Comparison of ENCODE assay signal across 15 cellular contexts in genomic region chr2:191056218-191056617, GRCh38. TPM values are rescaled to one million over a fixed set of nuclear protein-coding genes. Genes with fewer than 3 reads are reported as not detected.
DNase-seq lines count a peak whose midpoint lies in the region; ATAC-seq, FAIRE-seq and TF ChIP-seq lines count a peak whose summit lies in the region.
"Had no signal": no experiment of that assay in that cellular context is flagged by ENCODE, and none has a peak within 500 bp of the region (broad histone marks: within the 10 kb centered on the region; RNA-seq: fewer than 3 reads in every experiment).

No MANE protein-coding gene starts in this region.

- peaks cover 39 to 47% (median 44%) of the 10 kb centered on the region in 3 donors for H3K4me1 Mint-ChIP-seq in CD8-positive, alpha-beta memory T cell
- peaks cover 43% of the 10 kb centered on the region for H3K4me1 Mint-ChIP-seq in T-helper 2 cell treated with Interferon-gamma antibody and Interleukin-4, amounts not matched to agents 5 μg/mL and 100 μg/mL, for 36 hours (ENCODE audit: low read depth)

- no peak overlapping the region for H2AFZ ChIP-seq in keratinocyte (ENCODE audit: control insufficient read depth, low read length)

- peak overlapping the region in 6 of 7 donors; percentile 34 to 82 (median 61) for H3K4me3 Mint-ChIP-seq in CD8-positive, alpha-beta memory T cell
- H3K4me3 Mint-ChIP-seq in T-helper 2 cell treated with Interferon-gamma antibody and Interleukin-4, amounts not matched to agents 5 μg/mL and 100 μg/mL, for 36 hours = peak overlapping the region; percentile 38

- H3K36me3 ChIP-seq in CD8-positive, alpha-beta memory T cell (ENCODE audit: insufficient read depth, low read length) = peaks cover 10% of the 10 kb centered on the region
- H3K36me3 ChIP-seq in keratinocyte (ENCODE audit: control insufficient read depth in 2 of 2, extremely low read depth in 1 of 2, insufficient read depth in 2 of 2, low read length in 2 of 2) = no peaks in the 10 kb centered on the region

- H3K9me3 ChIP-seq in CD8-positive, alpha-beta memory T cell (ENCODE audit: low read length) = no peaks in the 10 kb centered on the region
- H3K9me3 ChIP-seq in keratinocyte (ENCODE audit: control insufficient read depth, low read depth, low read length) = no peaks in the 10 kb centered on the region
- H3K9me3 ChIP-seq: body of pancreas had no signal

- peaks cover 13 to 41% (median 14%) of the 10 kb centered on the region in 3 donors for H3K36me3 Mint-ChIP-seq in CD8-positive, alpha-beta memory T cell
- H3K36me3 Mint-ChIP-seq in T-helper 2 cell treated with Interferon-gamma antibody and Interleukin-4, amounts not matched to agents 5 μg/mL and 100 μg/mL, for 36 hours (ENCODE audit: low read depth) = peaks cover 44% of the 10 kb centered on the region

- H3K9ac ChIP-seq in keratinocyte (ENCODE audit: control insufficient read depth, extremely low read depth, insufficient read depth, low read length) = no peak overlapping the region

- H3K27me3 ChIP-seq in CD8-positive, alpha-beta memory T cell (ENCODE audit: insufficient read depth, low read length, poor library complexity, severe bottlenecking) = no peaks in the 10 kb centered on the region
- H3K27me3 ChIP-seq in keratinocyte (ENCODE audit: control insufficient read depth, extremely low read depth, insufficient read depth, low read length) = peaks cover 8% of the 10 kb centered on the region
- H3K27me3 ChIP-seq: body of pancreas, foreskin keratinocyte had no signal

- CTCF ChIA-PET in CD8-positive, alpha-beta memory T cell (lab: Charles Lee) = interaction anchor here (11.5 kb wide), 1 partner anchor 99 kb away, joined by 390 read pairs; the partner anchor contains the start of gene STAT4

- no peaks in the 10 kb centered on the region for H3K9me1 ChIP-seq in keratinocyte (ENCODE audit: control insufficient read depth, extremely low read depth, insufficient read depth, low read length)

- DNase-seq in CD8-positive, alpha-beta memory T cell = peak in 2 of 5 donors; percentile 34 to 44
- DNase-seq in T-helper 2 cell treated with Interferon-gamma antibody and Interleukin-4, amounts not matched to agents 5 μg/mL and 100 μg/mL, for 36 hours (ENCODE audit: low spot score) = no peak
- no peak for DNase-seq in keratinocyte (ENCODE audit: low read depth, low spot score)
- no peak for DNase-seq in GM13976 (ENCODE audit: low spot score)
- DNase-seq in NCI-H146 (lab: John Stamatoyannopoulos, UW) = no peak
- no peak for DNase-seq in mesenteric fat pad (ENCODE audit: low spot score)
- DNase-seq in HT-29 (ENCODE audit: low spot score) = no peak
- DNase-seq: activated CD8-positive, alpha-beta memory T cell treated with anti-CD3 and anti-CD28 coated beads, Interleukin-2, amount 50 U/mL, for 48 hours; body of pancreas; effector CD4-positive, alpha-beta T cell; foreskin keratinocyte; PC-3 had no signal

- dilution Hi-C loops in keratinocyte (cut with MboI; ENCODE audit: extremely low pct_ligation_motif_present, low sequenced_read_pairs) = no loop called here

- H3K4me3 ChIP-seq in CD8-positive, alpha-beta memory T cell (ENCODE audit: low read length) = no peak overlapping the region
- H3K4me3 ChIP-seq in keratinocyte (ENCODE audit: control insufficient read depth in 2 of 3, extremely low read depth in 1 of 3, insufficient read depth in 2 of 3, low read depth in 1 of 3, low read length in 3 of 3) = no peak overlapping the region
- H3K4me3 ChIP-seq: body of pancreas had no signal

- H3K9me3 Mint-ChIP-seq in CD8-positive, alpha-beta memory T cell = no peaks in the 10 kb centered on the region
- no peaks in the 10 kb centered on the region for H3K9me3 Mint-ChIP-seq in T-helper 2 cell treated with Interferon-gamma antibody and Interleukin-4, amounts not matched to agents 5 μg/mL and 100 μg/mL, for 36 hours

- TF ChIP-seq CTCF in keratinocyte (optimal IDR thresholded peaks at IDR 0.05 in 1 of 3, IDR thresholded peaks at IDR 0.05 in 1 of 3, conservative IDR thresholded peaks at IDR 0.05 in 1 of 3; ENCODE audit: extremely low read depth in 1 of 3, insufficient read depth in 2 of 3, low read length in 3 of 3) (no peak), GM13976 (IDR thresholded peaks at IDR 0.05; ENCODE audit: borderline replicate concordance, control extremely low read depth, extremely low read depth, insufficient read depth, missing control alignments) (no peak)

- POLR2A ChIA-PET in CD8-positive, alpha-beta memory T cell (lab: Charles Lee) = interaction anchor here (0.7 to 1.1 kb wide), 2 partner anchors 92 to 94 kb away, joined by 4 to 6 read pairs; no protein-coding TSS in a partner anchor

- peak overlapping the region; percentile 36 to 96 (median 83) for H3K27ac Mint-ChIP-seq in CD8-positive, alpha-beta memory T cell
- peak overlapping the region; percentile 67 for H3K27ac Mint-ChIP-seq in T-helper 2 cell treated with Interferon-gamma antibody and Interleukin-4, amounts not matched to agents 5 μg/mL and 100 μg/mL, for 36 hours

- H3K4me2 ChIP-seq in keratinocyte (ENCODE audit: control insufficient read depth, extremely low read depth, insufficient read depth, low read depth, low read length) = no peak overlapping the region

- peak; percentile 46 for FAIRE-seq in keratinocyte (lab: Jason Lieb, UNC)
- FAIRE-seq: islet of Langerhans had no signal

- no peaks in the 10 kb centered on the region for H3K27me3 Mint-ChIP-seq in CD8-positive, alpha-beta memory T cell
- no peaks in the 10 kb centered on the region for H3K27me3 Mint-ChIP-seq in T-helper 2 cell treated with Interferon-gamma antibody and Interleukin-4, amounts not matched to agents 5 μg/mL and 100 μg/mL, for 36 hours (ENCODE audit: low read depth)

- no peak overlapping the region for H3K27ac ChIP-seq in CD8-positive, alpha-beta memory T cell (ENCODE audit: low read depth, low read length)
- no peak overlapping the region for H3K27ac ChIP-seq in keratinocyte (ENCODE audit: control insufficient read depth, insufficient read depth, low read length)
- H3K27ac ChIP-seq: body of pancreas, C4-2B, foreskin keratinocyte had no signal

- in situ Hi-C loops in GM13976 (cut with MboI; ENCODE audit: low sequenced_read_pairs, unreplicated experiment) = loop anchor here (10.0 to 25.0 kb wide), 2 partner anchors 99 to 456 kb away; partner anchors contain the start of gene STAT4

- peak; percentile 64 for ATAC-seq in HG03442 (IDR thresholded peaks at IDR 0.05; ENCODE audit: unreplicated experiment)
- ATAC-seq: body of pancreas, foreskin keratinocyte, PC-3 had no signal

- no peaks in the 10 kb centered on the region for H3K79me2 ChIP-seq in keratinocyte (ENCODE audit: control insufficient read depth, insufficient read depth, low read length)

- H4K20me1 ChIP-seq in keratinocyte (ENCODE audit: control insufficient read depth, extremely low read depth, insufficient read depth, low read length) = no peaks in the 10 kb centered on the region

- peaks cover 31% of the 10 kb centered on the region for H3K4me1 ChIP-seq in CD8-positive, alpha-beta memory T cell (ENCODE audit: insufficient read depth, low read length)
- H3K4me1 ChIP-seq in keratinocyte (ENCODE audit: control insufficient read depth, extremely low read depth, insufficient read depth, low read length) = no peaks in the 10 kb centered on the region
- H3K4me1 ChIP-seq: body of pancreas, foreskin keratinocyte had no signal

RNA-seq across cellular contexts. Expression of gene STAT1, which starts 42.2 kb away (rescaled TPM):
- 100 to 1,000 TPM; 142 to 145 TPM for total RNA-seq in CD8-positive, alpha-beta memory T cell
- polyA plus RNA-seq in CD8-positive, alpha-beta memory T cell = 173 TPM
- polyA plus RNA-seq in keratinocyte = 141 to 181 TPM (median 144 TPM) in 3 replicates
- 23.6 TPM for polyA plus RNA-seq in keratinocyte (2011; ENCODE audit: low read depth)
- polyA plus RNA-seq in keratinocyte (2011; cell fraction: cytosol; rRNA removed) = 109 and 160 TPM in 2 replicates
- polyA plus RNA-seq in keratinocyte (2011; cell fraction: nucleus; rRNA removed) = 155 and 179 TPM in 2 replicates
- polyA plus RNA-seq in keratinocyte (2012; ENCODE audit: low replicate concordance) = 24.3 and 133 TPM in 2 replicates
- polyA minus RNA-seq in keratinocyte = 91.9 to 257 TPM (median 179 TPM) in 3 replicates
- 143 TPM for polyA minus RNA-seq in keratinocyte (2011; cell fraction: cytosol; rRNA and poly(A)+ RNA removed)
- polyA minus RNA-seq in keratinocyte (2011; cell fraction: nucleus; rRNA and poly(A)+ RNA removed) = 132 and 199 TPM in 2 replicates
- 186 TPM for total RNA-seq in mesenteric fat pad
- total RNA-seq in HT-29 (2014; rRNA removed; shearing (Covaris generic)) = 44.0 and 52.8 TPM in 2 replicates
